9 cellular contexts compared by ENCODE assay signal in genomic region chr19:15107056-15108010, GRCh38. TPM values are rescaled to one million over a fixed set of nuclear protein-coding genes. Genes with fewer than 3 reads are reported as not detected.
DNase-seq lines count a peak whose midpoint lies in the region; ATAC-seq and TF ChIP-seq lines count a peak whose summit lies in the region.
"Had no signal": no experiment of that assay in that cellular context is flagged by ENCODE, and none has a peak within 500 bp of the region (broad histone marks: within the 10 kb centered on the region; RNA-seq: fewer than 3 reads in every experiment).

TSS of gene SYDE1 (plus strand) at chr19:15107401. CDS start at chr19:15107434, 33 bp downstream.

- H3K27me3 ChIP-seq in BE2C = peaks cover 23% of the 10 kb centered on the region
- H3K27me3 ChIP-seq in colonic mucosa = peaks cover 14% of the 10 kb centered on the region

- peak; percentile 57 for ATAC-seq in left lobe of liver
- no peak for ATAC-seq in HG03354 (IDR thresholded peaks at IDR 0.05; ENCODE audit: poor library complexity, severe bottlenecking, unreplicated experiment)
- no peak for ATAC-seq in HG03469 (IDR thresholded peaks at IDR 0.05; ENCODE audit: unreplicated experiment)

- H3K4me1 ChIP-seq in BE2C = no peaks in the 10 kb centered on the region
- no peaks in the 10 kb centered on the region for H3K4me1 ChIP-seq in colonic mucosa

- no peaks in the 10 kb centered on the region for H3K9me3 ChIP-seq in BE2C
- H3K9me3 ChIP-seq in colonic mucosa = no peaks in the 10 kb centered on the region

- intact Hi-C loops in colonic mucosa (cut with DNase I) = no loop called here

- TF ChIP-seq CTCF in BE2C (IDR thresholded peaks at IDR 0.05; ENCODE audit: low read depth, low read length) (no peak), colonic mucosa (IDR thresholded peaks at IDR 0.05) (no peak)

- peak within 1 kb of the TSS; percentile 12 to 60 for H3K9ac ChIP-seq in colonic mucosa (ENCODE audit: low read depth in 2 of 2, low read length in 2 of 2)

- no peak for DNase-seq in BE2C
- DNase-seq in NCI-H460 (ENCODE audit: extremely low read depth, low read depth) = peak; percentile 20
- no peak for DNase-seq in colonic mucosa
- no peak for DNase-seq in left lobe of liver (ENCODE audit: low spot score)
- DNase-seq in stimulated activated CD4-positive, alpha-beta T cell treated with anti-CD3 and anti-CD28 coated beads, TNF-alpha, amount 100 ng/mL, for 48 hours (ENCODE audit: low read depth in 3 of 3) = peak in 2 of 3 donors; percentile 29 to 45
- DNase-seq in occipital lobe (lab: John Stamatoyannopoulos, UW) = no peak

- H3K4me3 ChIP-seq in BE2C (ENCODE audit: low read depth, low read length) (peak within 1 kb of the TSS; percentile 40), colonic mucosa (peak within 1 kb of the TSS; percentile 39)

- peak within 1 kb of the TSS; percentile 60 for H3K27ac ChIP-seq in colonic mucosa

- H3K36me3 ChIP-seq in BE2C (no peaks in the 10 kb centered on the region), colonic mucosa (no peaks in the 10 kb centered on the region)

RNA-seq across cellular contexts. Expression of gene SYDE1, which starts in this region (rescaled TPM):
- 6.4 TPM for polyA plus RNA-seq in BE2C (2012; ENCODE audit: insufficient read depth, insufficient read length, low read depth)
- 10.8 and 12.1 TPM in 2 replicates for total RNA-seq in NCI-H460 (2014; rRNA removed; shearing (Covaris generic))
- 14.9 and 44.5 TPM in 2 replicates for polyA plus RNA-seq in NCI-H460 (2014; cell fraction: nucleus; rRNA removed)
- total RNA-seq in colonic mucosa (1 to 10 TPM; 1.8 to 5.8 TPM), left lobe of liver (3.4 TPM), occipital lobe (2.5 TPM)
- total RNA-seq: mononuclear cell had no signal

Comparison
In these comparisons a context has a peak if more than half of its experiments do, and no peak if none do; other contexts are left out.
1. DNase-seq: peak in NCI-H460 (single experiment) and stimulated activated CD4-positive, alpha-beta T cell treated with anti-CD3 and anti-CD28 coated beads, TNF-alpha, amount 100 ng/mL, for 48 hours (2 of 3); none in BE2C (single experiment), colonic mucosa (single experiment), left lobe of liver (single experiment) and occipital lobe (single experiment).